In the genomic region with DNA sequence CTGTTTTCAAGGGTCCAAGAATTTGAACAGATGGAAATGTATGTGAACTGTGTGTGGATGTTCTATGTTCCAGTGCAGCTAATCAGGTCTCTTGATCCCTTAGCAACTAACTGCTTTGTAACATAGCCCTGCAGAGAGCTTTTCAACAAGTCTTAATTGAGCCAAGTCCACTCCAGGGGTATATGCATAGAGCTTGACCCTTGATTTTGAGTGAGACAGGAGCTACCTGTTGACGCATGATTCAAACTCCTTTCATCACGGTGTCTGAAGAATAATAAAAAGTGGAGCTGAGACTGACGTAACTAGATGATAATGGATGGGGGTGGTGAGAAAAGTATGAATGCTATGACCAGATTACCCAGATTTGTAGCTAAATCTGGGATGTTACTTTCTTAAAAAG, we compare ENCODE assay signal across 29 cellular contexts.
DNase-seq lines count a peak whose midpoint lies in the region; ATAC-seq and TF ChIP-seq lines count a peak whose summit lies in the region.
"Had no signal": no experiment of that assay in that cellular context is flagged by ENCODE, and none has a peak within 500 bp of the region (broad histone marks: within the 10 kb centered on the region; RNA-seq: fewer than 3 reads in every experiment).

No MANE protein-coding gene starts in this region.

- no peak overlapping the region for H3K18ac ChIP-seq in neuronal stem cell (ENCODE audit: low read length)

- H2AK5ac ChIP-seq in neuronal stem cell (ENCODE audit: low read depth, low read length) = no peak overlapping the region

- CTCF ChIA-PET in MCF 10A (lab: Yijun Ruan, JAX) = interaction anchor here (0.6 to 5.0 kb wide), 8 partner anchors 11 to 146 kb away, joined by 3 to 66 read pairs (median 7); no protein-coding TSS in a partner anchor

- no peak for DNase-seq in MCF 10A (ENCODE audit: unreplicated experiment)
- DNase-seq in breast epithelium (ENCODE audit: low spot score in 2 of 2) = no peak
- peak; percentile 9 for DNase-seq in astrocyte of the cerebellum (ENCODE audit: low read depth)
- peak; percentile 60 for DNase-seq in fibroblast of pulmonary artery (ENCODE audit: low read depth)
- peak; percentile 40 for DNase-seq in skeletal muscle cell (ENCODE audit: low read depth)
- DNase-seq in neuronal stem cell (ENCODE audit: low spot score) = no peak
- no peak for DNase-seq in epidermal melanocyte (ENCODE audit: insufficient read length, low spot score)
- DNase-seq: activated CD4-positive, alpha-beta memory T cell treated with anti-CD3 and anti-CD28 coated beads, Interleukin-2, amount 10 ng/mL, durations not matched to agents 7 days and 5 days; activated CD4-positive, alpha-beta T cell treated with anti-CD3 and anti-CD28 coated beads for 1 hour; activated CD8-positive, alpha-beta memory T cell treated with anti-CD3 and anti-CD28 coated beads, Interleukin-2, amount 50 U/mL, for 4 hours; activated naive CD4-positive, alpha-beta T cell treated with Interleukin-2 at 50 U/mL for 16 hours; CD8-positive, alpha-beta T cell; esophagus squamous epithelium; Karpas-422; NCI-H1417 treated with DMSO at 0.1 percent for 48 hours; NCI-H2081; NCI-H524 treated with DMSO at 0.1 percent for 48 hours; Peyer's patch; posterior cingulate gyrus; right cardiac atrium; SIG-M5 had no signal

- H3K9me3 Mint-ChIP-seq in MCF 10A (ENCODE audit: unreplicated experiment) = no peaks in the 10 kb centered on the region
- H3K9me3 Mint-ChIP-seq: activated CD4-positive, alpha-beta memory T cell treated with anti-CD3 and anti-CD28 coated beads, Interleukin-2, amount 10 ng/mL, durations not matched to agents 7 days and 5 days; activated T-helper 1 cell treated with anti-CD3 and anti-CD28 coated beads, Interleukin-12 subunit alpha, Interleukin-12 subunit beta, Interleukin-2, Interleukin-4 antibody, amounts not matched to agents 30 ng/mL and 10 ng/mL and 1 ng/mL, durations not matched to agents 14 hours and 24 hours and 36 hours; CD8-positive, alpha-beta T cell; dendritic cell treated with granulocyte-macrophage colony-stimulating factor and Interleukin-4, amounts not matched to agents 40 ng/mL and 50 ng/mL, for 4 days; T-helper 2 cell treated with Interferon-gamma antibody and Interleukin-4, amounts not matched to agents 5 μg/mL and 100 μg/mL, for 36 hours had no signal

- H2BK120ac ChIP-seq in neuronal stem cell (ENCODE audit: low read depth, low read length) = no peak overlapping the region

- H2BK15ac ChIP-seq in neuronal stem cell (ENCODE audit: low read length) = no peak overlapping the region

- no peaks in the 10 kb centered on the region for H3K27me3 Mint-ChIP-seq in MCF 10A (ENCODE audit: insufficient read depth, unreplicated experiment)
- H3K27me3 Mint-ChIP-seq: dendritic cell treated with granulocyte-macrophage colony-stimulating factor and Interleukin-4, amounts not matched to agents 40 ng/mL and 50 ng/mL, for 4 days had no signal

- no peak for TF ChIP-seq POLR2A in breast epithelium (IDR thresholded peaks at IDR 0.05)

- no peak for ATAC-seq in GM21528 (IDR thresholded peaks at IDR 0.05; ENCODE audit: low FRiP score, unreplicated experiment)
- ATAC-seq: CD8-positive, alpha-beta T cell had no signal

- peaks cover 22% of the 10 kb centered on the region for H3K4me1 Mint-ChIP-seq in MCF 10A (ENCODE audit: insufficient read depth, unreplicated experiment)
- H3K4me1 Mint-ChIP-seq: activated CD4-positive, alpha-beta memory T cell treated with anti-CD3 and anti-CD28 coated beads, Interleukin-2, amount 10 ng/mL, durations not matched to agents 7 days and 5 days had no signal

- no peak overlapping the region for H3K4ac ChIP-seq in neuronal stem cell (ENCODE audit: low read length)

- H3K27ac ChIP-seq in breast epithelium (no peak overlapping the region), neuronal stem cell (replicated peaks; ENCODE audit: low read length) (no peak overlapping the region)
- H3K27ac ChIP-seq: esophagus squamous epithelium, Peyer's patch, tibial nerve had no signal

- intact Hi-C loops in MCF 10A (cut with micrococcal nuclease) (no loop called here), breast epithelium (cut with DNase I; ENCODE audit: low total_unique reads) (no loop called here)

- H4K8ac ChIP-seq in neuronal stem cell (ENCODE audit: low read depth, low read length) = no peak overlapping the region

- no peak overlapping the region for H2BK5ac ChIP-seq in neuronal stem cell (ENCODE audit: low read length)

- no CpG with 5 or more reads among the region's 3 CpGs for WGBS in neuronal stem cell (ENCODE audit: extremely low coverage in 2 of 2, insufficient read length in 2 of 2, insufficient replicate concordance in 1 of 2), 2 donors

- POLR2A ChIA-PET in MCF 10A (lab: Yijun Ruan, JAX) = interaction anchor here (0.6 to 3.4 kb wide), 10 partner anchors 10 to 240 kb away, joined by 3 to 18 read pairs (median 3); no protein-coding TSS in a partner anchor

- in situ Hi-C loops in astrocyte of the cerebellum (cut with HindIII; ENCODE audit: low sequenced_read_pairs) = no loop called here

- H3K36me3 ChIP-seq in breast epithelium (no peaks in the 10 kb centered on the region), neuronal stem cell (replicated peaks in 1 of 2; ENCODE audit: control insufficient read depth in 2 of 2, insufficient read depth in 2 of 2, low read length in 2 of 2) (no peaks in the 10 kb centered on the region)
- H3K36me3 ChIP-seq: esophagus squamous epithelium, HAP-1, Peyer's patch, tibial nerve had no signal

- H3K4me1 ChIP-seq in breast epithelium (no peaks in the 10 kb centered on the region), neuronal stem cell (ENCODE audit: control insufficient read depth in 2 of 2, insufficient read depth in 1 of 2, low read depth in 1 of 2, low read length in 2 of 2) (peaks cover 3 to 6% of the 10 kb centered on the region in 2 donors)
- H3K4me1 ChIP-seq: esophagus squamous epithelium, Peyer's patch, tibial nerve had no signal

- no peak overlapping the region for H4K91ac ChIP-seq in neuronal stem cell (ENCODE audit: low read depth, low read length, poor library complexity)

- BruUV-seq in MCF 10A (replicated peaks; lab: Mats Ljungman, UMichigan) = no TSS peak

- no peaks in the 10 kb centered on the region for H3K36me3 Mint-ChIP-seq in MCF 10A (ENCODE audit: insufficient read depth, unreplicated experiment)
- H3K36me3 Mint-ChIP-seq: CD8-positive, alpha-beta T cell had no signal

- no peaks in the 10 kb centered on the region for H3K79me1 ChIP-seq in neuronal stem cell (ENCODE audit: low read depth, low read length)

- H2BK12ac ChIP-seq in neuronal stem cell (ENCODE audit: low read length) = no peak overlapping the region

- no peak overlapping the region for H3K4me2 ChIP-seq in neuronal stem cell (ENCODE audit: insufficient read depth, low read length, poor library complexity, severe bottlenecking)

- H3K9ac ChIP-seq in neuronal stem cell (ENCODE audit: low read depth, low read length, poor library complexity) = no peak overlapping the region

- no peak overlapping the region for H3K14ac ChIP-seq in neuronal stem cell (ENCODE audit: low read length)

- no peak for TF ChIP-seq CTCF in MCF 10A (IDR thresholded peaks at IDR 0.05; ENCODE audit: unreplicated experiment)
- no peak for TF ChIP-seq CTCF in breast epithelium (IDR thresholded peaks at IDR 0.05)
- no peak for TF ChIP-seq CTCF in astrocyte of the cerebellum (IDR thresholded peaks at IDR 0.05; ENCODE audit: low read depth, low read length, missing control alignments)
- no peak for TF ChIP-seq CTCF in fibroblast of pulmonary artery (IDR thresholded peaks at IDR 0.05; ENCODE audit: low read length, missing control alignments)

- H3K27me3 ChIP-seq in breast epithelium = no peaks in the 10 kb centered on the region
- no peaks in the 10 kb centered on the region for H3K27me3 ChIP-seq in neuronal stem cell (ENCODE audit: control insufficient read depth in 3 of 3, insufficient read depth in 3 of 3, low read depth in 1 of 3, low read length in 3 of 3)
- H3K27me3 ChIP-seq: esophagus squamous epithelium, Peyer's patch, tibial nerve had no signal

- H3K4me3 ChIP-seq in breast epithelium (no peak overlapping the region), astrocyte of the cerebellum (ENCODE audit: low read depth, low read length) (no peak overlapping the region), fibroblast of pulmonary artery (replicated peaks; ENCODE audit: low read depth, low read length) (no peak overlapping the region), skeletal muscle cell (ENCODE audit: low read depth, low read length) (no peak overlapping the region), neuronal stem cell (ENCODE audit: low read length in 2 of 2) (no peak overlapping the region)
- H3K4me3 ChIP-seq: esophagus squamous epithelium, HAP-1, Peyer's patch, tibial nerve had no signal

- no peak overlapping the region for H3K4me3 Mint-ChIP-seq in MCF 10A (ENCODE audit: unreplicated experiment)
- H3K4me3 Mint-ChIP-seq: activated CD4-positive, alpha-beta memory T cell treated with anti-CD3 and anti-CD28 coated beads, Interleukin-2, amount 10 ng/mL, durations not matched to agents 7 days and 5 days; activated T-helper 1 cell treated with anti-CD3 and anti-CD28 coated beads, Interleukin-12 subunit alpha, Interleukin-12 subunit beta, Interleukin-2, Interleukin-4 antibody, amounts not matched to agents 30 ng/mL and 10 ng/mL and 1 ng/mL, durations not matched to agents 14 hours and 24 hours and 36 hours; B cell; CD8-positive, alpha-beta T cell; dendritic cell treated with granulocyte-macrophage colony-stimulating factor and Interleukin-4, amounts not matched to agents 40 ng/mL and 50 ng/mL, for 4 days; neural crest cell; T-helper 2 cell treated with Interferon-gamma antibody and Interleukin-4, amounts not matched to agents 5 μg/mL and 100 μg/mL, for 36 hours had no signal

- H3K27ac Mint-ChIP-seq in MCF 10A (ENCODE audit: low read depth, unreplicated experiment) = peak overlapping the region; percentile 96
- H3K27ac Mint-ChIP-seq: activated CD4-positive, alpha-beta memory T cell treated with anti-CD3 and anti-CD28 coated beads, Interleukin-2, amount 10 ng/mL, durations not matched to agents 7 days and 5 days; activated T-helper 1 cell treated with anti-CD3 and anti-CD28 coated beads, Interleukin-12 subunit alpha, Interleukin-12 subunit beta, Interleukin-2, Interleukin-4 antibody, amounts not matched to agents 30 ng/mL and 10 ng/mL and 1 ng/mL, durations not matched to agents 14 hours and 24 hours and 36 hours; B cell; CD8-positive, alpha-beta T cell; dendritic cell treated with granulocyte-macrophage colony-stimulating factor and Interleukin-4, amounts not matched to agents 40 ng/mL and 50 ng/mL, for 4 days; T-helper 2 cell treated with Interferon-gamma antibody and Interleukin-4, amounts not matched to agents 5 μg/mL and 100 μg/mL, for 36 hours had no signal

- no peak overlapping the region for H3K23ac ChIP-seq in neuronal stem cell (ENCODE audit: low read depth, low read length, poor library complexity)

- H2AFZ ChIP-seq in neuronal stem cell (ENCODE audit: low read length) = no peak overlapping the region

- H3K9me3 ChIP-seq in breast epithelium (no peaks in the 10 kb centered on the region), neuronal stem cell (replicated peaks in 1 of 2; ENCODE audit: control insufficient read depth in 2 of 2, insufficient read depth in 1 of 2, low read depth in 1 of 2, low read length in 2 of 2) (no peaks in the 10 kb centered on the region)
- H3K9me3 ChIP-seq: esophagus squamous epithelium, HAP-1, Peyer's patch had no signal

Comparison
In these comparisons a context has a peak if more than half of its experiments do, and no peak if none do; other contexts are left out.
1. DNase-seq: peak in astrocyte of the cerebellum (single experiment), fibroblast of pulmonary artery (single experiment) and skeletal muscle cell (single experiment); none in MCF 10A (single experiment), breast epithelium (0 of 2), neuronal stem cell (single experiment) and epidermal melanocyte (single experiment).